Comparison of ENCODE assay signal across 1 cellular context in the genomic region with DNA sequence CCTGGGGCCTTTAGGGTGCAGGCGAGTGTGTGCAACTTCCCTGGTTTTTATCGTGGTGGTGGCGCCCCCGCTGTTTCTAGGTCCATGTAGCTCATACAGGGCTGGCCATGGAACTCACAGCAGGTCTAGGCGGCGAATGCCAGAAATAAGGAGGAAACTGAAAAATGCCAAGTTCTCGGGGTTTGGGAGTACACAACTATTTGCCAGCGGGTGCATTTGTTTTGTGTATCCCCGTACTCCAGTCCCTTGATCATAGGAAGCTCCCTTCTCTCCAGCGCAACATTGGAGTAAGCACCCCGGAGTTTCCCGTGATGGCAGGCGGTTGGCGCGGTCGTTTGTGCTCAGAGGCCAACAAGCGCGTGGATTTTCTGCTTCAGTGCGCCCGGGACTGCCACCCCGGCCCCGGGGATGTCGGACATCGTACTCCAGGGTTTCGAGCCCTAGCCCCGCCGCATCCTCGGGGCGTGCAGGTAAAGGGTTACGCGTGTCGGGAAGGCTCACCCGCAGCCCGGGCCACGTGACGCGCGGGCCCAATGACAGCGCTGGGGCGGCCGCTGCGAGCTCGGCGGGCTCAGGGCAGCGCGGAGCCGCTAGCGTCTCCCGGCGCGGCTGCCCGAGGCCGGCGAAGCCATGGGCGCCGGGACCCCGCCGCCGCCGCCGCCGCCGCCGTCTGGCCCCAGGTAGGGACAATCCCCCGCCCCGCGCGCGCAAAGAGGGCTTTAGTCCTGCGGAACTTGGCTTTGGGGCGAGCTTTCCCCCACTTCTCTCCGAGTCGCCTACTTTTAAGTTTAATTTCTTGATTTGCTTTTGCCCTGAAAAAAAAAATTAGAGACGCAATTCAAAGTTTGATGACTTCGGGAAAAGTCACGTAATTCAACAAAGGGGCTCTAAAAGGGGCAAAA.
TF ChIP-seq lines count a peak whose summit lies in the region.

No MANE protein-coding gene starts in this region.

TF ChIP-seq in HepG2, 621 proteins besides CTCF, POLR2A, EP300 and RAD21 (continued from another document and continues in another):
- TF ChIP-seq ZNF841 (CRISPR knock-in tag; IDR thresholded peaks at IDR 0.05; ENCODE audit: borderline replicate concordance) (0 out of 2 replicates have a peak, but pooled peaks have one; percentile 75), MED8 (CRISPR knock-in tag; IDR thresholded peaks at IDR 0.05; ENCODE audit: insufficient replicate concordance) (no peak), ZNF430 (CRISPR knock-in tag; IDR thresholded peaks at IDR 0.05) (no peak), PAF1 (CRISPR knock-in tag; IDR thresholded peaks at IDR 0.05) (no peak), NFYC (CRISPR knock-in tag; IDR thresholded peaks at IDR 0.05) (peak; percentile 77), NFKB2 (CRISPR knock-in tag; IDR thresholded peaks at IDR 0.05; ENCODE audit: borderline replicate concordance) (peak; percentile 86; the same call in 1 of the 2 replicates), ZNF441 (CRISPR knock-in tag; IDR thresholded peaks at IDR 0.05; ENCODE audit: borderline replicate concordance) (no peak), SP140L (CRISPR knock-in tag; IDR thresholded peaks at IDR 0.05; ENCODE audit: borderline replicate concordance) (no peak), ONECUT2 (CRISPR knock-in tag; IDR thresholded peaks at IDR 0.05) (no peak), TMF1 (CRISPR knock-in tag; IDR thresholded peaks at IDR 0.05; ENCODE audit: low read depth) (0 out of 2 replicates have a peak, but pooled peaks have one; percentile 47), RFXAP (CRISPR knock-in tag; IDR thresholded peaks at IDR 0.05; ENCODE audit: borderline replicate concordance) (peak; percentile 77; the same call in 1 of the 2 replicates), ZNF75D (CRISPR knock-in tag; IDR thresholded peaks at IDR 0.05; ENCODE audit: borderline replicate concordance) (0 out of 2 replicates have a peak, but pooled peaks have one; percentile 54), MAF1 (CRISPR knock-in tag; IDR thresholded peaks at IDR 0.05; ENCODE audit: borderline replicate concordance) (no peak), ARHGAP35 (CRISPR knock-in tag; IDR thresholded peaks at IDR 0.05; ENCODE audit: borderline replicate concordance) (0 out of 2 replicates have a peak, but pooled peaks have one; percentile 57), SAFB2 (CRISPR knock-in tag; IDR thresholded peaks at IDR 0.05; ENCODE audit: borderline replicate concordance, low read depth) (0 out of 2 replicates have a peak, but pooled peaks have one; percentile 68), NFE2L1 (CRISPR knock-in tag; IDR thresholded peaks at IDR 0.05; ENCODE audit: borderline replicate concordance) (no peak), ZNF652 (CRISPR knock-in tag; IDR thresholded peaks at IDR 0.05; ENCODE audit: borderline replicate concordance, low read depth) (peak; percentile 78), HNF4G (IDR thresholded peaks at IDR 0.05; ENCODE audit: borderline replicate concordance, low read depth, low read length) (no peak), HNF4G (CRISPR knock-in tag; IDR thresholded peaks at IDR 0.05; ENCODE audit: borderline replicate concordance, low read depth) (no peak), KLF16 (CRISPR knock-in tag; IDR thresholded peaks at IDR 0.05) (0 out of 4 replicates have a peak, but pooled peaks of 1 of the 2 experiments have one; percentile 28), ZNF501 (CRISPR knock-in tag; IDR thresholded peaks at IDR 0.05) (0 out of 2 replicates have a peak, but pooled peaks have one; percentile 53), HDAC6 (IDR thresholded peaks at IDR 0.05; ENCODE audit: low read depth, low read length) (no peak), ZNF792 (CRISPR knock-in tag; IDR thresholded peaks at IDR 0.05) (no peak), ATF7 (IDR thresholded peaks at IDR 0.05) (no peak), ATF7 (CRISPR knock-in tag; IDR thresholded peaks at IDR 0.05) (no peak), ZNF713 (CRISPR knock-in tag; IDR thresholded peaks at IDR 0.05) (no peak), HOXA3 (CRISPR knock-in tag; IDR thresholded peaks at IDR 0.05) (peak; percentile 67), RARG (CRISPR knock-in tag; IDR thresholded peaks at IDR 0.05; ENCODE audit: low read depth) (no peak)
- TF ChIP-seq, protein P1, sequence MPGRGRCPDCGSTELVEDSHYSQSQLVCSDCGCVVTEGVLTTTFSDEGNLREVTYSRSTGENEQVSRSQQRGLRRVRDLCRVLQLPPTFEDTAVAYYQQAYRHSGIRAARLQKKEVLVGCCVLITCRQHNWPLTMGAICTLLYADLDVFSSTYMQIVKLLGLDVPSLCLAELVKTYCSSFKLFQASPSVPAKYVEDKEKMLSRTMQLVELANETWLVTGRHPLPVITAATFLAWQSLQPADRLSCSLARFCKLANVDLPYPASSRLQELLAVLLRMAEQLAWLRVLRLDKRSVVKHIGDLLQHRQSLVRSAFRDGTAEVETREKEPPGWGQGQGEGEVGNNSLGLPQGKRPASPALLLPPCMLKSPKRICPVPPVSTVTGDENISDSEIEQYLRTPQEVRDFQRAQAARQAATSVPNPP (CRISPR knock-in tag; IDR thresholded peaks at IDR 0.05), result no peak
- TF ChIP-seq, protein P2, sequence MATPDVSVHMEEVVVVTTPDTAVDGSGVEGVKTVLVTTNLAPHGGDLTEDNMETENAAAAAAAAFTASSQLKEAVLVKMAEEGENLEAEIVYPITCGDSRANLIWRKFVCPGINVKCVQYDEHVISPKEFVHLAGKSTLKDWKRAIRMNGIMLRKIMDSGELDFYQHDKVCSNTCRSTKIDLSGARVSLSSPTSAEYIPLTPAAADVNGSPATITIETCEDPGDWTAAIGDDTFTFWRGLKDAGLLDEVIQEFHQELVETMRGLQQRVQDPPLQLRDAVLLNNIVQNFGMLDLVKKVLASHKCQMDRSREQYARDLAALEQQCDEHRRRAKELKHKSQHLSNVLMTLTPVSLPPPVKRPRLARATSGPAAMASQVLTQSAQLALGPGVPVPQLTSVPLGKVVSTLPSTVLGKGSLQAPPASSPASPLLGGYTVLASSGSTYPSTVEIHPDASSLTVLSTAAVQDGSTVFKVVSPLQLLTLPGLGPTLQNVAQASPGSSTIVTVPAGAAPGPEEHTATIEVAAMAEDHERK (CRISPR knock-in tag; IDR thresholded peaks at IDR 0.05; ENCODE audit: low read depth), result no peak
- TF ChIP-seq, protein P3, sequence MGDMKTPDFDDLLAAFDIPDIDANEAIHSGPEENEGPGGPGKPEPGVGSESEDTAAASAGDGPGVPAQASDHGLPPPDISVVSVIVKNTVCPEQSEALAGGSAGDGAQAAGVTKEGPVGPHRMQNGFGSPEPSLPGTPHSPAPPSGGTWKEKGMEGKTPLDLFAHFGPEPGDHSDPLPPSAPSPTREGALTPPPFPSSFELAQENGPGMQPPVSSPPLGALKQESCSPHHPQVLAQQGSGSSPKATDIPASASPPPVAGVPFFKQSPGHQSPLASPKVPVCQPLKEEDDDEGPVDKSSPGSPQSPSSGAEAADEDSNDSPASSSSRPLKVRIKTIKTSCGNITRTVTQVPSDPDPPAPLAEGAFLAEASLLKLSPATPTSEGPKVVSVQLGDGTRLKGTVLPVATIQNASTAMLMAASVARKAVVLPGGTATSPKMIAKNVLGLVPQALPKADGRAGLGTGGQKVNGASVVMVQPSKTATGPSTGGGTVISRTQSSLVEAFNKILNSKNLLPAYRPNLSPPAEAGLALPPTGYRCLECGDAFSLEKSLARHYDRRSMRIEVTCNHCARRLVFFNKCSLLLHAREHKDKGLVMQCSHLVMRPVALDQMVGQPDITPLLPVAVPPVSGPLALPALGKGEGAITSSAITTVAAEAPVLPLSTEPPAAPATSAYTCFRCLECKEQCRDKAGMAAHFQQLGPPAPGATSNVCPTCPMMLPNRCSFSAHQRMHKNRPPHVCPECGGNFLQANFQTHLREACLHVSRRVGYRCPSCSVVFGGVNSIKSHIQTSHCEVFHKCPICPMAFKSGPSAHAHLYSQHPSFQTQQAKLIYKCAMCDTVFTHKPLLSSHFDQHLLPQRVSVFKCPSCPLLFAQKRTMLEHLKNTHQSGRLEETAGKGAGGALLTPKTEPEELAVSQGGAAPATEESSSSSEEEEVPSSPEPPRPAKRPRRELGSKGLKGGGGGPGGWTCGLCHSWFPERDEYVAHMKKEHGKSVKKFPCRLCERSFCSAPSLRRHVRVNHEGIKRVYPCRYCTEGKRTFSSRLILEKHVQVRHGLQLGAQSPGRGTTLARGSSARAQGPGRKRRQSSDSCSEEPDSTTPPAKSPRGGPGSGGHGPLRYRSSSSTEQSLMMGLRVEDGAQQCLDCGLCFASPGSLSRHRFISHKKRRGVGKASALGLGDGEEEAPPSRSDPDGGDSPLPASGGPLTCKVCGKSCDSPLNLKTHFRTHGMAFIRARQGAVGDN (CRISPR knock-in tag; IDR thresholded peaks at IDR 0.05), result peak; percentile 94
- TF ChIP-seq, protein P4, sequence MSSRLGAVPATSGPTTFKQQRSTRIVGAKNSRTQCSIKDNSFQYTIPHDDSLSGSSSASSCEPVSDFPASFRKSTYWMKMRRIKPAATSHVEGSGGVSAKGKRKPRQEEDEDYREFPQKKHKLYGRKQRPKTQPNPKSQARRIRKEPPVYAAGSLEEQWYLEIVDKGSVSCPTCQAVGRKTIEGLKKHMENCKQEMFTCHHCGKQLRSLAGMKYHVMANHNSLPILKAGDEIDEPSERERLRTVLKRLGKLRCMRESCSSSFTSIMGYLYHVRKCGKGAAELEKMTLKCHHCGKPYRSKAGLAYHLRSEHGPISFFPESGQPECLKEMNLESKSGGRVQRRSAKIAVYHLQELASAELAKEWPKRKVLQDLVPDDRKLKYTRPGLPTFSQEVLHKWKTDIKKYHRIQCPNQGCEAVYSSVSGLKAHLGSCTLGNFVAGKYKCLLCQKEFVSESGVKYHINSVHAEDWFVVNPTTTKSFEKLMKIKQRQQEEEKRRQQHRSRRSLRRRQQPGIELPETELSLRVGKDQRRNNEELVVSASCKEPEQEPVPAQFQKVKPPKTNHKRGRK (CRISPR knock-in tag; IDR thresholded peaks at IDR 0.05), result no peak
- TF ChIP-seq, protein P5, sequence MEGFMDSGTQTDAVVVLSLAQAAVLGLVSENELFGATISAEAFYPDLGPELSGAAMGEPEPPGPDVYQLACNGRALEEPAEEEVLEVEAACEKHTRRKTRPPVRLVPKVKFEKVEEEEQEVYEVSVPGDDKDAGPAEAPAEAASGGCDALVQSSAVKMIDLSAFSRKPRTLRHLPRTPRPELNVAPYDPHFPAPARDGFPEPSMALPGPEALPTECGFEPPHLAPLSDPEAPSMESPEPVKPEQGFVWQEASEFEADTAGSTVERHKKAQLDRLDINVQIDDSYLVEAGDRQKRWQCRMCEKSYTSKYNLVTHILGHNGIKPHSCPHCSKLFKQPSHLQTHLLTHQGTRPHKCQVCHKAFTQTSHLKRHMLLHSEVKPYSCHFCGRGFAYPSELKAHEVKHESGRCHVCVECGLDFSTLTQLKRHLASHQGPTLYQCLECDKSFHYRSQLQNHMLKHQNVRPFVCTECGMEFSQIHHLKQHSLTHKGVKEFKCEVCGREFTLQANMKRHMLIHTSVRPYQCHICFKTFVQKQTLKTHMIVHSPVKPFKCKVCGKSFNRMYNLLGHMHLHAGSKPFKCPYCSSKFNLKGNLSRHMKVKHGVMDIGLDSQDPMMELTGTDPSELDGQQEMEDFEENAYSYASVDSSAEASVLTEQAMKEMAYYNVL (CRISPR knock-in tag; IDR thresholded peaks at IDR 0.05; ENCODE audit: borderline replicate concordance), result no peak
- TF ChIP-seq, protein P6, sequence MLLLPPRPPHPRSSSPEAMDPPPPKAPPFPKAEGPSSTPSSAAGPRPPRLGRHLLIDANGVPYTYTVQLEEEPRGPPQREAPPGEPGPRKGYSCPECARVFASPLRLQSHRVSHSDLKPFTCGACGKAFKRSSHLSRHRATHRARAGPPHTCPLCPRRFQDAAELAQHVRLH (CRISPR knock-in tag; IDR thresholded peaks at IDR 0.05; ENCODE audit: borderline replicate concordance, low read depth), result no peak
- TF ChIP-seq, protein P7, sequence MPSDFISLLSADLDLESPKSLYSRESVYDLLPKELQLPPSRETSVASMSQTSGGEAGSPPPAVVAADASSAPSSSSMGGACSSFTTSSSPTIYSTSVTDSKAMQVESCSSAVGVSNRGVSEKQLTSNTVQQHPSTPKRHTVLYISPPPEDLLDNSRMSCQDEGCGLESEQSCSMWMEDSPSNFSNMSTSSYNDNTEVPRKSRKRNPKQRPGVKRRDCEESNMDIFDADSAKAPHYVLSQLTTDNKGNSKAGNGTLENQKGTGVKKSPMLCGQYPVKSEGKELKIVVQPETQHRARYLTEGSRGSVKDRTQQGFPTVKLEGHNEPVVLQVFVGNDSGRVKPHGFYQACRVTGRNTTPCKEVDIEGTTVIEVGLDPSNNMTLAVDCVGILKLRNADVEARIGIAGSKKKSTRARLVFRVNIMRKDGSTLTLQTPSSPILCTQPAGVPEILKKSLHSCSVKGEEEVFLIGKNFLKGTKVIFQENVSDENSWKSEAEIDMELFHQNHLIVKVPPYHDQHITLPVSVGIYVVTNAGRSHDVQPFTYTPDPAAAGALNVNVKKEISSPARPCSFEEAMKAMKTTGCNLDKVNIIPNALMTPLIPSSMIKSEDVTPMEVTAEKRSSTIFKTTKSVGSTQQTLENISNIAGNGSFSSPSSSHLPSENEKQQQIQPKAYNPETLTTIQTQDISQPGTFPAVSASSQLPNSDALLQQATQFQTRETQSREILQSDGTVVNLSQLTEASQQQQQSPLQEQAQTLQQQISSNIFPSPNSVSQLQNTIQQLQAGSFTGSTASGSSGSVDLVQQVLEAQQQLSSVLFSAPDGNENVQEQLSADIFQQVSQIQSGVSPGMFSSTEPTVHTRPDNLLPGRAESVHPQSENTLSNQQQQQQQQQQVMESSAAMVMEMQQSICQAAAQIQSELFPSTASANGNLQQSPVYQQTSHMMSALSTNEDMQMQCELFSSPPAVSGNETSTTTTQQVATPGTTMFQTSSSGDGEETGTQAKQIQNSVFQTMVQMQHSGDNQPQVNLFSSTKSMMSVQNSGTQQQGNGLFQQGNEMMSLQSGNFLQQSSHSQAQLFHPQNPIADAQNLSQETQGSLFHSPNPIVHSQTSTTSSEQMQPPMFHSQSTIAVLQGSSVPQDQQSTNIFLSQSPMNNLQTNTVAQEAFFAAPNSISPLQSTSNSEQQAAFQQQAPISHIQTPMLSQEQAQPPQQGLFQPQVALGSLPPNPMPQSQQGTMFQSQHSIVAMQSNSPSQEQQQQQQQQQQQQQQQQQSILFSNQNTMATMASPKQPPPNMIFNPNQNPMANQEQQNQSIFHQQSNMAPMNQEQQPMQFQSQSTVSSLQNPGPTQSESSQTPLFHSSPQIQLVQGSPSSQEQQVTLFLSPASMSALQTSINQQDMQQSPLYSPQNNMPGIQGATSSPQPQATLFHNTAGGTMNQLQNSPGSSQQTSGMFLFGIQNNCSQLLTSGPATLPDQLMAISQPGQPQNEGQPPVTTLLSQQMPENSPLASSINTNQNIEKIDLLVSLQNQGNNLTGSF (CRISPR knock-in tag; IDR thresholded peaks at IDR 0.05), result peak; percentile 66; the same call in 1 of the 2 replicates
- TF ChIP-seq, protein P8, sequence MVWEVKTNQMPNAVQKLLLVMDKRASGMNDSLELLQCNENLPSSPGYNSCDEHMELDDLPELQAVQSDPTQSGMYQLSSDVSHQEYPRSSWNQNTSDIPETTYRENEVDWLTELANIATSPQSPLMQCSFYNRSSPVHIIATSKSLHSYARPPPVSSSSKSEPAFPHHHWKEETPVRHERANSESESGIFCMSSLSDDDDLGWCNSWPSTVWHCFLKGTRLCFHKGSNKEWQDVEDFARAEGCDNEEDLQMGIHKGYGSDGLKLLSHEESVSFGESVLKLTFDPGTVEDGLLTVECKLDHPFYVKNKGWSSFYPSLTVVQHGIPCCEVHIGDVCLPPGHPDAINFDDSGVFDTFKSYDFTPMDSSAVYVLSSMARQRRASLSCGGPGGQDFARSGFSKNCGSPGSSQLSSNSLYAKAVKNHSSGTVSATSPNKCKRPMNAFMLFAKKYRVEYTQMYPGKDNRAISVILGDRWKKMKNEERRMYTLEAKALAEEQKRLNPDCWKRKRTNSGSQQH (CRISPR knock-in tag; IDR thresholded peaks at IDR 0.05; ENCODE audit: low read depth), result no peak
